ENCODE assay signal across 20 cellular contexts in the genomic region with DNA sequence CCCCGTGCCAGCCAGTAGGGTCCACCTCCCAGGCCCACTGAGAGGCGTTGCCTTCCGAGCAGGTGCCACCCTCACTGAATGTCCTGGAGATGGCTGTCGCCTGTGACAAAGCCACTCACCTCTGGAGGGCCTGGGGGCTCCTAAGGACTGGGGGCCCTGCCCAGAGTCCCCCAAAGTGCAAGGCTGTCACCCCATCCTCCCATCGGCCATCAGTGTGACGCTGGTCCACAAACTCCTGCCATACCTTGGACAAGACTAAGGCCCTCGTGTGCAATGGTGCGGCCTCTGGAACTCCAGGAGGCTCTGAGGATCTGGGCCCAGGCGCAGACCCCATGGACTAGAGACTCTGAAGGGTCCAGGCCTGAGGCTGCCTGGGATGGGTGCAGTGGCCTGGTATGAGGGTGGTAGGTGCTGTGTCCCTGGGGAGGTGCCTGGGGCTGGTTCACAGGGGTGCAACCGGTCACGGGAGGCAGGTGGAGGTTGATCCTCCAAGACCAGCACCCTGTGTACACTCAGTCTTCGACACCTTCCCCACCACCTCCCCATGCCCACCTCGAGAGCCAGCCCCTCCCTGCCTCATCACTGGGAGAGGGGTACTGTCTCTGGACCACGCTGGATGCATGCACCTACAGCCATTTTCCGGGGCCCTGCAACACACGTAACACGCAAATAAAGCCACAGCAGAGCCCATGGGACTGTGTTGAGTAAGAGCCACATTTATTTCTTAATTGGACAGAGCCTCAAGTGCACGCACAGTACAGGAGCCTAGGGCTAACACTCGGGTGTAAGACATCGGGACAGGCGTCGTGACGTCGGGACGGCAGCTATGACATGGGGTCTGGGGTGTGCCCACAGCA. TPM values are rescaled to one million over a fixed set of nuclear protein-coding genes. Genes with fewer than 3 reads are reported as not detected.
"Had no signal": no experiment of that assay in that cellular context is flagged by ENCODE, and none has a peak within 500 bp of the region (broad histone marks: within the 10 kb centered on the region; RNA-seq: fewer than 3 reads in every experiment).

No MANE protein-coding gene starts in this region.

- H3K27ac Mint-ChIP-seq: activated CD8-positive, alpha-beta T cell treated with anti-CD3 and anti-CD28 coated beads for 36 hours; activated T-helper 1 cell treated with anti-CD3 and anti-CD28 coated beads, Interleukin-12 subunit alpha, Interleukin-12 subunit beta, Interleukin-2, Interleukin-4 antibody, amounts not matched to agents 30 ng/mL and 10 ng/mL and 1 ng/mL, durations not matched to agents 14 hours and 24 hours and 36 hours; naive B cell had no signal

- H3K27me3 Mint-ChIP-seq: activated CD8-positive, alpha-beta T cell treated with anti-CD3 and anti-CD28 coated beads for 36 hours had no signal

- H3K4me1 ChIP-seq: gastrocnemius medialis, lower lobe of right lung, sigmoid colon, upper lobe of right lung had no signal

- H3K4me1 Mint-ChIP-seq: central memory CD8-positive, alpha-beta T cell; naive B cell had no signal

- H3K9me3 ChIP-seq: gastrocnemius medialis, lower lobe of right lung, sigmoid colon, upper lobe of right lung had no signal

- H3K9me3 Mint-ChIP-seq: activated CD8-positive, alpha-beta T cell treated with anti-CD3 and anti-CD28 coated beads for 36 hours; activated T-helper 1 cell treated with anti-CD3 and anti-CD28 coated beads, Interleukin-12 subunit alpha, Interleukin-12 subunit beta, Interleukin-2, Interleukin-4 antibody, amounts not matched to agents 30 ng/mL and 10 ng/mL and 1 ng/mL, durations not matched to agents 14 hours and 24 hours and 36 hours; central memory CD8-positive, alpha-beta T cell; naive B cell had no signal

- H3K36me3 Mint-ChIP-seq: naive B cell had no signal

- DNase-seq: activated CD4-positive, alpha-beta T cell treated with anti-CD3 and anti-CD28 coated beads for 4 hours; activated CD8-positive, alpha-beta T cell treated with anti-CD3 and anti-CD28 coated beads for 36 hours; activated naive CD4-positive, alpha-beta T cell treated with Interleukin-2 at 50 U/mL for 16 hours; cortex of kidney; effector memory CD4-positive, alpha-beta T cell; gastrocnemius medialis; lower lobe of right lung; naive B cell; sigmoid colon; stimulated activated CD4-positive, alpha-beta T cell treated with anti-CD3 and anti-CD28 coated beads, Interleukin-2, amount 100 ng/mL, for 48 hours; stimulated activated naive CD4-positive, alpha-beta T cell treated with Interleukin-2 at 50 U/mL for 16 hours; T-helper 1 cell; upper lobe of right lung had no signal

- ATAC-seq: activated CD8-positive, alpha-beta T cell treated with anti-CD3 and anti-CD28 coated beads for 36 hours; gastrocnemius medialis; upper lobe of right lung had no signal

- H3K27me3 ChIP-seq: hepatocyte, sigmoid colon, upper lobe of right lung had no signal

- H3K27ac ChIP-seq: epithelial cell of prostate, gastrocnemius medialis, hepatocyte, lower lobe of right lung, sigmoid colon, upper lobe of right lung, VCaP had no signal

- H3K4me3 Mint-ChIP-seq: activated CD8-positive, alpha-beta T cell treated with anti-CD3 and anti-CD28 coated beads for 36 hours; activated T-helper 1 cell treated with anti-CD3 and anti-CD28 coated beads, Interleukin-12 subunit alpha, Interleukin-12 subunit beta, Interleukin-2, Interleukin-4 antibody, amounts not matched to agents 30 ng/mL and 10 ng/mL and 1 ng/mL, durations not matched to agents 14 hours and 24 hours and 36 hours; central memory CD8-positive, alpha-beta T cell had no signal

- H3K36me3 ChIP-seq: gastrocnemius medialis, lower lobe of right lung, sigmoid colon, upper lobe of right lung had no signal

- H3K4me3 ChIP-seq: gastrocnemius medialis, hepatocyte, lower lobe of right lung, sigmoid colon, upper lobe of right lung had no signal

RNA-seq across cellular contexts. Expression of a gene that starts 21.6 kb away (rescaled TPM):
- total RNA-seq: activated CD8-positive, alpha-beta T cell treated with anti-CD3 and anti-CD28 coated beads for 36 hours; activated T-helper 1 cell treated with anti-CD3 and anti-CD28 coated beads, Interleukin-12 subunit alpha, Interleukin-12 subunit beta, Interleukin-2, Interleukin-4 antibody, amounts not matched to agents 30 ng/mL and 10 ng/mL and 1 ng/mL, durations not matched to agents 14 hours and 24 hours and 36 hours; gastrocnemius medialis; hepatocyte; lower lobe of right lung; posterior vena cava; sigmoid colon; temporal lobe; upper lobe of right lung had no signal
- polyA plus RNA-seq: hepatocyte had no signal

RNA-seq across cellular contexts. Expression of a gene that starts 30.6 kb away (rescaled TPM):
- total RNA-seq: activated CD8-positive, alpha-beta T cell treated with anti-CD3 and anti-CD28 coated beads for 36 hours; activated T-helper 1 cell treated with anti-CD3 and anti-CD28 coated beads, Interleukin-12 subunit alpha, Interleukin-12 subunit beta, Interleukin-2, Interleukin-4 antibody, amounts not matched to agents 30 ng/mL and 10 ng/mL and 1 ng/mL, durations not matched to agents 14 hours and 24 hours and 36 hours; gastrocnemius medialis; hepatocyte; lower lobe of right lung; sigmoid colon; temporal lobe; upper lobe of right lung had no signal
